8 cellular contexts compared by ENCODE assay signal in the genomic region with DNA sequence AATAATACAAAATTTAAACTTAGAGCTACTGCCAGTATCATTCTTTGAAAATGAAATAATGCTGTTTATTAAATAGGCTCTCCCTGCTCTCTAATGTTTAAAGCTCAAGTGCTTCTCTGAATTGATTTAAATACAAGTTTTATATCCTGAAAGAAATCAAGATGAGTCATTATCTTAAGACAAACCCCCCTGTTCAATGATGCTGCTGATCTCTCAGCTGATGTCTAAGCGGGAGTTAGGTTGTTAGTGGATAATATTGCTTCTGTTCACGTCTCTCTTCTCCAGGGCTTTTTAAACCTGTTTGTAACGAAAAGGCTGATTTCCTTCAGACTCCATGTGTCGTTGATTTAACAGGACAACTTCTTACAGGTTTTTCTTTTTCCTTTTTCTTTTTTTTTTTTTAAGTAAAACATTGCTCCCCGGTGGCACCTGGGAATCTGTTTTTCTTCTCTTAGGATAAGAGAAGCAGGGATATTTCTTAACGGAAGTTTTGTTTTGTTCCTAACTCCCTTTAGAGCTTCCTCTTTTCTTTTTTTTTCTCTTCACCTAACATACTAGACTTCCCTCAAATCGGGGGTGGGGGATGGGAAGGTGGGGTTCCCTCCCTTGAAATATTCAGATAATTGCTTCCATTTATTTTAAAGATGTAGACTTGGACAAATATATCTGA. TPM values are rescaled to one million over a fixed set of nuclear protein-coding genes. Genes with fewer than 3 reads are reported as not detected.
DNase-seq lines count a peak whose midpoint lies in the region; ATAC-seq and TF ChIP-seq lines count a peak whose summit lies in the region.

No MANE protein-coding gene starts in this region.

- intact Hi-C loops in sciatic nerve (cut with DNase I), result no loop called here

- H3K9me3 Mint-ChIP-seq in activated CD4-positive, alpha-beta T cell treated with anti-CD3 and anti-CD28 coated beads, Interleukin-2, amount 10 ng/mL, durations not matched to agents 7 days and 5 days, result no peaks in the 10 kb centered on the region

- H3K4me2 ChIP-seq in SU-DHL-6 (ENCODE audit: low read depth, low read length, poor library complexity, severe bottlenecking) (peak overlapping the region; percentile 53), fibroblast of lung (ENCODE audit: extremely low read depth, insufficient read depth, low read length) (peak overlapping the region; percentile 82)

- H3K27me3 ChIP-seq in SU-DHL-6 (ENCODE audit: low read length) (no peaks in the 10 kb centered on the region), fibroblast of lung (ENCODE audit: control insufficient read depth, insufficient read depth, low read length) (peaks cover 9% of the 10 kb centered on the region), thoracic aorta (replicated peaks; ENCODE audit: insufficient read depth) (no peaks in the 10 kb centered on the region)

- ATAC-seq in thoracic aorta (ENCODE audit: insufficient number of reproducible peaks, low FRiP score, low read depth) (no peak), sciatic nerve (no peak)

- H3K4me3 Mint-ChIP-seq in activated CD4-positive, alpha-beta T cell treated with anti-CD3 and anti-CD28 coated beads, Interleukin-2, amount 10 ng/mL, durations not matched to agents 7 days and 5 days, result peak overlapping the region; percentile 72

- CTCF ChIA-PET in activated CD4-positive, alpha-beta T cell treated with anti-CD3 and anti-CD28 coated beads, Interleukin-2, amount 10 ng/mL, durations not matched to agents 7 days and 5 days (lab: Charles Lee), result interaction anchor here (0.5 to 8.5 kb wide), 14 partner anchors 10 to 1560 kb away, joined by 3 to 106 read pairs (median 4); partner anchors contain the start of gene POLDIP2

- H3K27me3 Mint-ChIP-seq in activated CD4-positive, alpha-beta T cell treated with anti-CD3 and anti-CD28 coated beads, Interleukin-2, amount 10 ng/mL, durations not matched to agents 7 days and 5 days, result peaks cover 29% of the 10 kb centered on the region

- H3K27ac ChIP-seq in SU-DHL-6 (ENCODE audit: low read depth, low read length), result no peak overlapping the region
- no peak overlapping the region for H3K27ac ChIP-seq in fibroblast of lung (ENCODE audit: insufficient read depth, low read length)
- no peak overlapping the region for H3K27ac ChIP-seq in thoracic aorta

- DNase-seq in activated CD4-positive, alpha-beta T cell treated with anti-CD3 and anti-CD28 coated beads, Interleukin-2, amount 10 ng/mL, durations not matched to agents 7 days and 5 days, result no peak
- no peak for DNase-seq in activated CD4-positive, alpha-beta T cell treated with anti-CD3 and anti-CD28 coated beads, Interleukin-2, amount 50 U/mL, for 48 hours
- DNase-seq in fibroblast of lung (ENCODE audit: low read depth in 2 of 2) (no peak), thoracic aorta (ENCODE audit: low spot score) (no peak), NCI-H2227 (lab: John Stamatoyannopoulos, UW; ENCODE audit: unreplicated experiment) (no peak), cerebellar cortex (ENCODE audit: low spot score) (no peak), sciatic nerve (ENCODE audit: low spot score) (no peak)

- H3K36me3 ChIP-seq in SU-DHL-6 (ENCODE audit: low read length) (no peaks in the 10 kb centered on the region), fibroblast of lung (ENCODE audit: control insufficient read depth, insufficient read depth, low read length) (no peaks in the 10 kb centered on the region), thoracic aorta (no peaks in the 10 kb centered on the region)

- H3F3A ChIP-seq in SU-DHL-6 (ENCODE audit: insufficient read depth), result no peaks in the 10 kb centered on the region

- no peak overlapping the region for H3K9ac ChIP-seq in SU-DHL-6 (ENCODE audit: low read length)
- H3K9ac ChIP-seq in fibroblast of lung (ENCODE audit: insufficient read depth, low read length), result no peak overlapping the region

- H4K20me1 ChIP-seq in SU-DHL-6 (ENCODE audit: low read depth, low read length), result no peaks in the 10 kb centered on the region
- H4K20me1 ChIP-seq in fibroblast of lung (ENCODE audit: control insufficient read depth, extremely low read depth, insufficient read depth, low read length), result no peaks in the 10 kb centered on the region

- H3K4me3 ChIP-seq in SU-DHL-6 (ENCODE audit: insufficient read depth, low read length, poor library complexity, severe bottlenecking), result no peak overlapping the region
- no peak overlapping the region for H3K4me3 ChIP-seq in fibroblast of lung (replicated peaks in 1 of 4; ENCODE audit: control extremely low read depth in 1 of 4, insufficient read depth in 1 of 4, low read depth in 3 of 4, low read length in 4 of 4)
- peak overlapping the region; percentile 91 for H3K4me3 ChIP-seq in thoracic aorta

- H3K36me3 Mint-ChIP-seq in activated CD4-positive, alpha-beta T cell treated with anti-CD3 and anti-CD28 coated beads, Interleukin-2, amount 10 ng/mL, durations not matched to agents 7 days and 5 days (ENCODE audit: low read depth), result no peaks in the 10 kb centered on the region

- no peak overlapping the region for H3K27ac Mint-ChIP-seq in activated CD4-positive, alpha-beta T cell treated with anti-CD3 and anti-CD28 coated beads, Interleukin-2, amount 10 ng/mL, durations not matched to agents 7 days and 5 days

- POLR2A ChIA-PET in activated CD4-positive, alpha-beta T cell treated with anti-CD3 and anti-CD28 coated beads, Interleukin-2, amount 10 ng/mL, durations not matched to agents 7 days and 5 days (lab: Charles Lee), result interaction anchor here (1.3 kb wide), 1 partner anchor 89 kb away, joined by 7 read pairs; no protein-coding TSS in a partner anchor

- H3K79me2 ChIP-seq in SU-DHL-6 (ENCODE audit: insufficient read depth, low read length) (no peaks in the 10 kb centered on the region), fibroblast of lung (ENCODE audit: control insufficient read depth, insufficient read depth, low read length) (no peaks in the 10 kb centered on the region)

- H3K4me1 ChIP-seq in fibroblast of lung (ENCODE audit: control insufficient read depth, extremely low read depth, insufficient read depth, low read length) (peaks cover 5% of the 10 kb centered on the region), thoracic aorta (ENCODE audit: control insufficient read depth in 1 of 2, low read depth in 2 of 2) (peaks cover 17 to 27% of the 10 kb centered on the region in 2 donors)

- H3K9me2 ChIP-seq in SU-DHL-6 (replicated peaks; ENCODE audit: insufficient read depth, low read length), result no peaks in the 10 kb centered on the region

- peak overlapping the region; percentile 78 for H2AFZ ChIP-seq in SU-DHL-6 (ENCODE audit: low read depth, low read length, severe bottlenecking)
- H2AFZ ChIP-seq in fibroblast of lung (ENCODE audit: low read length), result no peak overlapping the region

- H3K4me1 Mint-ChIP-seq in activated CD4-positive, alpha-beta T cell treated with anti-CD3 and anti-CD28 coated beads, Interleukin-2, amount 10 ng/mL, durations not matched to agents 7 days and 5 days, result peaks cover 16% of the 10 kb centered on the region

- TF ChIP-seq CTCF in SU-DHL-6 (IDR thresholded peaks at IDR 0.05; ENCODE audit: insufficient read depth, low read length, poor library complexity, severe bottlenecking), result no peak
- no peak for TF ChIP-seq CTCF in fibroblast of lung (conservative IDR thresholded peaks at IDR 0.05 in 1 of 2, IDR thresholded peaks at IDR 0.05 in 1 of 2; ENCODE audit: low read depth in 1 of 2, low read length in 2 of 2)
- no peak for TF ChIP-seq CTCF in thoracic aorta (IDR thresholded peaks at IDR 0.05)

- H3K9me3 ChIP-seq in SU-DHL-6 (ENCODE audit: insufficient read depth, low read length) (no peaks in the 10 kb centered on the region), fibroblast of lung (ENCODE audit: control insufficient read depth, insufficient read depth, low read depth, low read length) (no peaks in the 10 kb centered on the region), thoracic aorta (no peaks in the 10 kb centered on the region)

RNA-seq across cellular contexts. Expression of gene LYRM9, which starts 0.8 kb away (rescaled TPM):
- total RNA-seq in activated CD4-positive, alpha-beta T cell treated with anti-CD3 and anti-CD28 coated beads, Interleukin-2, amount 10 ng/mL, durations not matched to agents 7 days and 5 days, result 1 to 10 TPM; 5.9 to 6.1 TPM
- total RNA-seq in fibroblast of lung (4.4 and 9.7 TPM in 2 replicates), thoracic aorta (10 to 100 TPM; 10.6 to 27.2 TPM), sciatic nerve (32.5 TPM)
- 4.5 and 13.7 TPM in 2 replicates for polyA plus RNA-seq in fibroblast of lung
- 6.3 and 13.5 TPM in 2 replicates for polyA plus RNA-seq in fibroblast of lung (2012)
- 1.3 and 2.1 TPM in 2 replicates for polyA minus RNA-seq in fibroblast of lung (ENCODE audit: low replicate concordance)
